Comparison of ENCODE assay signal across 9 cellular contexts in the genomic region with DNA sequence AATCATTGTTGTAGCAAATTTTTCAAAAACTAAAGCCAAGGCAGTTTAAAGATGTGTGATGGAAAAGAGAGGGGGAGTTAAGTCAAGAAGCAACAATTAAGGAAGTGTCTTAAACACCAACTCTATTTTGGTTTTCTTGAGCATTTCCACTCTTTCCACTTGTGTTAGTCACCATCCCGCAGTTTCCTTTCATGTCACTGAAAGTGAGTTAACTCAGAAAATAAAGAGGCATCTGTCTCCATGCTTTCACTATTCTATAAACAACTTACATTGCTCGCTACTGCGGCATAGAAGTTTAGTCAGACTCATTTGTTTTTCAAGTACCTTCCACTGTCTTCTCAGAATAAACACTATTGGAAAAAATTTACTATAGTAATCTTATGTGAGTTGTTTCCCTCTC.
DNase-seq lines count a peak whose midpoint lies in the region; ATAC-seq and TF ChIP-seq lines count a peak whose summit lies in the region.
"Had no signal": no experiment of that assay in that cellular context is flagged by ENCODE, and none has a peak within 500 bp of the region (broad histone marks: within the 10 kb centered on the region; RNA-seq: fewer than 3 reads in every experiment).

No MANE protein-coding gene starts in this region.

- no peaks in the 10 kb centered on the region for H3K9me3 Mint-ChIP-seq in neural crest cell
- H3K9me3 Mint-ChIP-seq: WTC11 had no signal

- H3K27me3 Mint-ChIP-seq in neural crest cell (ENCODE audit: low read depth): no peaks in the 10 kb centered on the region

- ATAC-seq in GM18519 (IDR thresholded peaks at IDR 0.05; ENCODE audit: low FRiP score, unreplicated experiment): peak; percentile 30
- ATAC-seq in HG02870 (IDR thresholded peaks at IDR 0.05; ENCODE audit: unreplicated experiment): peak; percentile 44
- no peak for ATAC-seq in esophagus mucosa
- no peak for ATAC-seq in sciatic nerve
- ATAC-seq: WTC11 had no signal

- no peaks in the 10 kb centered on the region for H3K36me3 Mint-ChIP-seq in neural crest cell (ENCODE audit: low read depth)
- H3K36me3 Mint-ChIP-seq: WTC11 had no signal

- intact Hi-C loops in sciatic nerve (cut with DNase I): no loop called here

- H3K4me3 Mint-ChIP-seq in neural crest cell: peak overlapping the region; percentile 3
- H3K4me3 Mint-ChIP-seq: WTC11 had no signal

- no peak for TF ChIP-seq CTCF in neural crest cell (conservative IDR thresholded peaks at IDR 0.05)

- H3K4me1 Mint-ChIP-seq in neural crest cell: peaks cover 33% of the 10 kb centered on the region
- H3K4me1 Mint-ChIP-seq: WTC11 had no signal

- peak overlapping the region; percentile 65 for H3K27ac Mint-ChIP-seq in neural crest cell (ENCODE audit: unreplicated experiment)
- H3K27ac Mint-ChIP-seq: WTC11 had no signal

- DNase-seq in SK-MEL-5 (ENCODE audit: low read depth, low spot score): peak; percentile 89
- no peak for DNase-seq in neural crest cell (ENCODE audit: low read depth, low spot score)
- DNase-seq in SK-N-DZ (ENCODE audit: low spot score): no peak
- DNase-seq in cerebellar nuclear complex (lab: John Stamatoyannopoulos, UW): no peak
- no peak for DNase-seq in sciatic nerve (ENCODE audit: low spot score)

- in situ Hi-C loops in SK-MEL-5 (cut with HindIII; ENCODE audit: low pct_unique_long_range_greater_than_20kb, low sequenced_read_pairs): no loop called here

Comparison
In these comparisons a context has a peak if more than half of its experiments do, and no peak if none do; other contexts are left out.
1. ATAC-seq: peak in GM18519 (single experiment) and HG02870 (single experiment); none in esophagus mucosa (single experiment) and sciatic nerve (single experiment).